ENCODE assay signal across 9 cellular contexts in genomic region chr1:159922499-159923202, GRCh38. TPM values are rescaled to one million over a fixed set of nuclear protein-coding genes. Genes with fewer than 3 reads are reported as not detected.
DNase-seq lines count a peak whose midpoint lies in the region; ATAC-seq and TF ChIP-seq lines count a peak whose summit lies in the region.
"Had no signal": no experiment of that assay in that cellular context is flagged by ENCODE, and none has a peak within 500 bp of the region (broad histone marks: within the 10 kb centered on the region; RNA-seq: fewer than 3 reads in every experiment).

No MANE protein-coding gene starts in this region.

- peak overlapping the region; percentile 98 for H3K27ac ChIP-seq in SJSA1
- H3K27ac ChIP-seq in parathyroid adenoma = peak overlapping the region; percentile 84
- H3K27ac ChIP-seq: VCaP had no signal

- H3K4me1 ChIP-seq in SJSA1 (replicated peaks) (peaks cover 40% of the 10 kb centered on the region), parathyroid adenoma (peaks cover 13% of the 10 kb centered on the region)

- ATAC-seq in GM18870 (IDR thresholded peaks at IDR 0.05; ENCODE audit: unreplicated experiment) = peak; percentile 0
- no peak for ATAC-seq in GM19452 (IDR thresholded peaks at IDR 0.05; ENCODE audit: unreplicated experiment)
- no peak for ATAC-seq in GM18502 (IDR thresholded peaks at IDR 0.05; ENCODE audit: poor library complexity, unreplicated experiment)

- no peak overlapping the region for H2AFZ ChIP-seq in parathyroid adenoma

- H3K4me2 ChIP-seq in parathyroid adenoma (ENCODE audit: low read length) = peak overlapping the region; percentile 52

- H3K9me3 ChIP-seq in SJSA1 (replicated peaks) (no peaks in the 10 kb centered on the region; the same call in 1 of the 2 replicates), parathyroid adenoma (ENCODE audit: control insufficient read depth, low read length) (no peaks in the 10 kb centered on the region)

- peak overlapping the region; percentile 64 for H3K4me3 ChIP-seq in SJSA1
- H3K4me3 ChIP-seq in parathyroid adenoma (ENCODE audit: low read depth, low read length) = peak overlapping the region; percentile 85

- H3K36me3 ChIP-seq in SJSA1 (peaks cover 73% of the 10 kb centered on the region), parathyroid adenoma (ENCODE audit: control insufficient read depth, insufficient read depth, low read length) (no peaks in the 10 kb centered on the region)

- H3K27me3 ChIP-seq in SJSA1 (replicated peaks) = no peaks in the 10 kb centered on the region
- H3K27me3 ChIP-seq in parathyroid adenoma (ENCODE audit: control insufficient read depth, insufficient read depth, low read length) = no peaks in the 10 kb centered on the region

- no peak for TF ChIP-seq CTCF in parathyroid adenoma (IDR thresholded peaks at IDR 0.05)

- no peaks in the 10 kb centered on the region for H3K79me2 ChIP-seq in parathyroid adenoma

- DNase-seq in SJSA1 (ENCODE audit: low read depth in 1 of 2, low spot score in 2 of 2) = no peak
- peak; percentile 45 for DNase-seq in fibroblast of gingiva (ENCODE audit: low read depth)
- no peak for DNase-seq in epidermal melanocyte (ENCODE audit: insufficient read length, low spot score)
- DNase-seq in activated CD4-positive, CD25-positive, alpha-beta regulatory T cell treated with anti-CD3 and anti-CD28 coated beads, Interleukin-2, amount 50 U/mL, for 72 hours = no peak

- no peak overlapping the region for H3K9ac ChIP-seq in parathyroid adenoma

RNA-seq across cellular contexts. Expression of gene TAGLN2, which starts 2.7 kb away (rescaled TPM):
- total RNA-seq in SJSA1 (2014; rRNA removed; shearing (Covaris generic)) = 601 and 809 TPM in 2 replicates

RNA-seq across cellular contexts. Expression of gene CFAP45, which starts 22.7 kb away (rescaled TPM):
- total RNA-seq in SJSA1 (2014; rRNA removed; shearing (Covaris generic)) = 0.61 TPM in 1 of 2 replicates, not detected in the other

RNA-seq across cellular contexts. Expression of gene IGSF9, which starts 22.8 kb away (rescaled TPM):
- total RNA-seq in SJSA1 (2014; rRNA removed; shearing (Covaris generic)) = 0.16 TPM in 1 of 2 replicates, not detected in the other

RNA-seq across cellular contexts. Expression of gene SLAMF9, which starts 31.4 kb away (rescaled TPM):
- not detected in 2 replicates for total RNA-seq in SJSA1 (2014; rRNA removed; shearing (Covaris generic))
